Comparison of ENCODE assay signal across 33 cellular contexts in genomic region chr9:108645520-108645919, GRCh38.
A peak's percentile ranks its signal among the peaks of the same experiment; 100 is the strongest.
DNase-seq lines count a peak whose midpoint lies in the region; ATAC-seq, FAIRE-seq and TF ChIP-seq lines count a peak whose summit lies in the region.
"Had no signal": no experiment of that assay in that cellular context is flagged by ENCODE, and none has a peak within 500 bp of the region (broad histone marks: within the 10 kb centered on the region; RNA-seq: fewer than 3 reads in every experiment).

No MANE protein-coding gene starts in this region.

- H3K36me3 ChIP-seq in bronchial epithelial cell (ENCODE audit: control insufficient read depth, insufficient read depth, low read length): no peaks in the 10 kb centered on the region
- H3K36me3 ChIP-seq: cardiac muscle cell, esophagus muscularis mucosa, spleen, thoracic aorta had no signal

- TF ChIP-seq CTCF in AG10803 (conservative IDR thresholded peaks at IDR 0.05; ENCODE audit: low read length): no peak
- TF ChIP-seq CTCF in bronchial epithelial cell (IDR thresholded peaks at IDR 0.05; ENCODE audit: insufficient read depth, low read length, severe bottlenecking): no peak

- no peaks in the 10 kb centered on the region for H3K27me3 ChIP-seq in bronchial epithelial cell (ENCODE audit: control insufficient read depth, insufficient read depth, low read length)
- H3K27me3 ChIP-seq: esophagus muscularis mucosa, spleen had no signal

- FAIRE-seq in bronchial epithelial cell (lab: Jason Lieb, UNC): no peak
- FAIRE-seq: D721Med, H1, HTR-8/SVneo, islet of Langerhans had no signal

- DNase-seq in AG10803 (ENCODE audit: low read depth) (peak; percentile 74), GM04503 (ENCODE audit: low read depth) (peak; percentile 77), NCI-H69 (lab: John Stamatoyannopoulos, UW) (peak; percentile 15), bronchial epithelial cell (ENCODE audit: low read depth) (peak; percentile 27), DMS153 (lab: John Stamatoyannopoulos, UW) (no peak)
- no peak for DNase-seq in stimulated activated CD4-positive, alpha-beta T cell treated with anti-CD3 and anti-CD28 coated beads, Interleukin-4, amount 100 ng/mL, for 4 hours
- DNase-seq: ACHN; activated CD4-positive, alpha-beta T cell treated with anti-CD3 and anti-CD28 coated beads for 36 hours; activated CD8-positive, alpha-beta memory T cell treated with anti-CD3 and anti-CD28 coated beads for 24 hours; activated naive CD4-positive, alpha-beta T cell treated with anti-CD3 and anti-CD28 coated beads for 36 hours; activated T-cell treated with anti-CD3 and anti-CD28 coated beads, Interleukin-2, amount 50 U/mL, for 24 hours; amygdala; cortex of kidney; KG1; midbrain; natural killer cell; NCI-H1048; NCI-H1694 treated with DMSO at 0.1 percent for 48 hours; NCI-H2227 treated with DMSO at 0.1 percent for 48 hours; NCI-H82; SHP77 treated with DMSO at 0.1 percent for 48 hours; spleen; stimulated activated CD4-positive, alpha-beta T cell treated with anti-CD3 and anti-CD28 coated beads, Interleukin-2, amount 100 ng/mL, for 48 hours; stimulated activated naive CD4-positive, alpha-beta T cell had no signal

- ATAC-seq in GM18873 (IDR thresholded peaks at IDR 0.05; ENCODE audit: low FRiP score, unreplicated experiment) (no peak), GM19324 (IDR thresholded peaks at IDR 0.05; ENCODE audit: low FRiP score, unreplicated experiment) (no peak)
- ATAC-seq: activated CD4-positive, alpha-beta T cell treated with anti-CD3 and anti-CD28 coated beads for 36 hours; natural killer cell had no signal

- H3K4me3 ChIP-seq in AG10803 (ENCODE audit: low read length): no peak overlapping the region
- H3K4me3 ChIP-seq in bronchial epithelial cell (ENCODE audit: low read depth, low read length): no peak overlapping the region
- H3K4me3 ChIP-seq: cardiac muscle cell, esophagus muscularis mucosa, spleen, thoracic aorta had no signal

Comparison
In these comparisons a context has a peak if more than half of its experiments do, and no peak if none do; other contexts are left out.
1. DNase-seq: peak in AG10803 (single experiment), GM04503 (single experiment), NCI-H69 (single experiment) and bronchial epithelial cell (single experiment); none in DMS153 (single experiment) and stimulated activated CD4-positive, alpha-beta T cell treated with anti-CD3 and anti-CD28 coated beads, Interleukin-4, amount 100 ng/mL, for 4 hours (0 of 2).